Comparison of ENCODE assay signal across 24 cellular contexts in the genomic region with DNA sequence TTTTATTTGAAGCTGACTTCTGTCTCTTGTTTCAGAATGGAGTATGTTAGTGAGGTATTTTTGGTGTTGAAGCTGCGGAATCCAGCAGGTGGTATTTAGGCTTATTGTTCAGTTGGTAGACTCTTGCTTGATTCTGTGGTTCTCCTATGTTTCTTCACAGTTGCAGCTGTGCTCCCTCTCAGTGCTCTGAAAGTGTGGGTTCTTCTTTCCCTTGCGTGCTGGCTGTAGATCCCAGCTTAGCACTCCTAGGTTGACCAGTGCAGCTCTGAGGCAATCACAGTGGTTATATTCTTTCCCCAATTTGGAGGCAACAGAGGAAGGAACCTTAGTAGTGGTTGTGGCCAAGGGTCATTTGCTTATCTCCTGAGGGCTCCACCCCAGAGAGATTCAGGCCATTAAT.
"Had no signal": no experiment of that assay in that cellular context is flagged by ENCODE, and none has a peak within 500 bp of the region (broad histone marks: within the 10 kb centered on the region; RNA-seq: fewer than 3 reads in every experiment).

No MANE protein-coding gene starts in this region.

- H3K27ac ChIP-seq: cardiac muscle cell, esophagus squamous epithelium, parathyroid adenoma, tibial artery, uterus, WERI-Rb-1 had no signal

- H3K27me3 Mint-ChIP-seq: memory B cell had no signal

- H3K4me3 ChIP-seq: cardiac muscle cell, esophagus squamous epithelium, tibial artery, uterus had no signal

- H3K4me1 ChIP-seq: parathyroid adenoma, tibial artery, uterus had no signal

- H3K36me3 Mint-ChIP-seq: activated naive CD8-positive, alpha-beta T cell treated with anti-CD3 and anti-CD28 coated beads, Interleukin-2, amount 10 ng/mL, durations not matched to agents 7 days and 5 days; immature natural killer cell; memory B cell; naive thymus-derived CD8-positive, alpha-beta T cell had no signal

- H3K4me1 Mint-ChIP-seq: activated naive CD8-positive, alpha-beta T cell treated with anti-CD3 and anti-CD28 coated beads, Interleukin-2, amount 10 ng/mL, durations not matched to agents 7 days and 5 days; immature natural killer cell; memory B cell; naive thymus-derived CD8-positive, alpha-beta T cell had no signal

- H3K4me3 Mint-ChIP-seq: activated naive CD8-positive, alpha-beta T cell treated with anti-CD3 and anti-CD28 coated beads, Interleukin-2, amount 10 ng/mL, durations not matched to agents 7 days and 5 days; immature natural killer cell; memory B cell; naive thymus-derived CD8-positive, alpha-beta T cell had no signal

- H2AFZ ChIP-seq: parathyroid adenoma had no signal

- H3K27ac Mint-ChIP-seq: activated naive CD8-positive, alpha-beta T cell treated with anti-CD3 and anti-CD28 coated beads, Interleukin-2, amount 10 ng/mL, durations not matched to agents 7 days and 5 days; immature natural killer cell; memory B cell; naive thymus-derived CD8-positive, alpha-beta T cell had no signal

- H3K36me3 ChIP-seq: cardiac muscle cell, esophagus squamous epithelium, tibial artery, uterus, WERI-Rb-1 had no signal

- DNase-seq: activated CD4-positive, alpha-beta T cell treated with anti-CD3 and anti-CD28 coated beads for 1 hour; activated CD8-positive, alpha-beta memory T cell treated with anti-CD3 and anti-CD28 coated beads for 24 hours; activated naive CD8-positive, alpha-beta T cell treated with anti-CD3 and anti-CD28 coated beads, Interleukin-2, amount 10 ng/mL, durations not matched to agents 7 days and 5 days; amygdala; dermis blood vessel endothelial cell; effector memory CD4-positive, alpha-beta T cell; esophagus squamous epithelium; immature natural killer cell; kidney glomerular epithelial cell; left ventricle myocardium superior; naive thymus-derived CD8-positive, alpha-beta T cell; retina; stimulated activated CD4-positive, alpha-beta T cell treated with anti-CD3 and anti-CD28 coated beads, Interleukin-12 subunit alpha, Interleukin-12 subunit beta, amount 100 ng/mL, for 4 hours; stimulated activated CD4-positive, alpha-beta T cell treated with anti-CD3 and anti-CD28 coated beads, Interleukin-1b, Interleukin-23, amount 100 ng/mL, for 48 hours; stimulated activated CD8-positive, alpha-beta memory T cell treated with anti-CD3 and anti-CD28 coated beads, Interleukin-4, amount 100 ng/mL, for 48 hours; stimulated activated naive CD8-positive, alpha-beta T cell treated with anti-CD3 and anti-CD28 coated beads, Interleukin-15, Interleukin-2, amounts not matched to agents 100 U/mL and 50 U/mL, for 24 hours; substantia nigra; T-helper 2 cell; tibial artery; uterus; WERI-Rb-1 had no signal

- H3K9me3 Mint-ChIP-seq: immature natural killer cell; memory B cell; naive thymus-derived CD8-positive, alpha-beta T cell had no signal

- H3K9ac ChIP-seq: parathyroid adenoma had no signal

- ATAC-seq: left ventricle myocardium superior; naive thymus-derived CD8-positive, alpha-beta T cell; stimulated activated naive CD8-positive, alpha-beta T cell treated with anti-CD3 and anti-CD28 coated beads, Interleukin-15, Interleukin-2, amounts not matched to agents 100 U/mL and 50 U/mL, for 24 hours had no signal

- H3K9me3 ChIP-seq: esophagus squamous epithelium, tibial artery, uterus had no signal

- H3K27me3 ChIP-seq: cardiac muscle cell, esophagus squamous epithelium, tibial artery, uterus had no signal
